In the genomic region with DNA sequence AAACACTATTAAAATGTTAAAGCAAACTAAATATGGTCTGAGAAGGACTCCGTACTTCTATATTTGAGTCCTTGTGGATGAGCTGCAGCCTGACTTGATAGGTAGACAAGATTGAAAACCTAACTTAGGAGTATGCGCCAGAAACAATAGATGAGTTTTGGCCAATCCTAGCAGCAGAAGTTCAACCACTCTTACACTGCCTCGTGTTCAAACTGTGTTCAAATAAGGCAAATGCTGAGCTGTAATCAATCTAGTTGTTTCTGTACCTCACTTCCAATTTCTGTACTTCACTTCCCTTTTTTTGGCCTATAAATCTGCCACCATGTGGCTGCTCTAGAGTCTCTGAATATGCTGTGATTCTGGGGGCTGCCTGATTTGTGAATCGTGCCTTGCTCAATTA, we compare ENCODE assay signal across 10 cellular contexts. TPM values are rescaled to one million over a fixed set of nuclear protein-coding genes. Genes with fewer than 3 reads are reported as not detected.
DNase-seq lines count a peak whose midpoint lies in the region; ATAC-seq and TF ChIP-seq lines count a peak whose summit lies in the region.
"Had no signal": no experiment of that assay in that cellular context is flagged by ENCODE, and none has a peak within 500 bp of the region (broad histone marks: within the 10 kb centered on the region; RNA-seq: fewer than 3 reads in every experiment).

No MANE protein-coding gene starts in this region.

- H3K9me3 ChIP-seq in cardiac muscle cell (ENCODE audit: low read depth) (no peaks in the 10 kb centered on the region), right cardiac atrium (ENCODE audit: control insufficient read depth, low read length) (no peaks in the 10 kb centered on the region)

- H3K4me3 ChIP-seq in cardiac muscle cell (peak overlapping the region; percentile 67), right cardiac atrium (ENCODE audit: low read length) (no peak overlapping the region)

- WGBS in right cardiac atrium = 71% methylated on average over 4 of the region's 4 CpGs

- H3K27ac Mint-ChIP-seq in type B pancreatic cell = peak overlapping the region; percentile 67
- H3K27ac Mint-ChIP-seq: stimulated activated effector memory CD8-positive, alpha-beta T cell treated with anti-CD3 and anti-CD28 coated beads, Interleukin-12 subunit alpha, Interleukin-12 subunit beta, amount 100 ng/mL, for 72 hours had no signal

- H3K4me1 Mint-ChIP-seq in type B pancreatic cell (ENCODE audit: unreplicated experiment) = peaks cover 17% of the 10 kb centered on the region
- H3K4me1 Mint-ChIP-seq: stimulated activated effector memory CD8-positive, alpha-beta T cell treated with anti-CD3 and anti-CD28 coated beads, Interleukin-12 subunit alpha, Interleukin-12 subunit beta, amount 100 ng/mL, for 72 hours had no signal

- intact Hi-C loops in right cardiac atrium (cut with DNase I) = no loop called here

- no peaks in the 10 kb centered on the region for H3K27me3 Mint-ChIP-seq in type B pancreatic cell

- DNase-seq in cardiac muscle cell (ENCODE audit: low read depth in 1 of 2, low spot score in 1 of 2) = no peak
- DNase-seq in right cardiac atrium = no peak
- peak; percentile 60 for DNase-seq in SIG-M5 (lab: John Stamatoyannopoulos, UW)
- DNase-seq in type B pancreatic cell (ENCODE audit: extremely low spot score, unreplicated experiment) = no peak
- no peak for DNase-seq in COR-L47 (lab: John Stamatoyannopoulos, UW)
- DNase-seq in amniotic stem cell (lab: John Stamatoyannopoulos, UW) = no peak
- no peak for DNase-seq in SK-N-DZ (ENCODE audit: low spot score)
- DNase-seq: NCI-H1417 treated with DMSO at 0.1 percent for 48 hours had no signal

- H3K27me3 ChIP-seq in cardiac muscle cell = no peaks in the 10 kb centered on the region
- no peaks in the 10 kb centered on the region for H3K27me3 ChIP-seq in right cardiac atrium (ENCODE audit: control insufficient read depth, insufficient read depth)

- ATAC-seq in right cardiac atrium = no peak
- peak; percentile 83 for ATAC-seq in HG03108 (IDR thresholded peaks at IDR 0.05; ENCODE audit: unreplicated experiment)
- ATAC-seq: stimulated activated effector memory CD8-positive, alpha-beta T cell treated with anti-CD3 and anti-CD28 coated beads, Interleukin-12 subunit alpha, Interleukin-12 subunit beta, amount 100 ng/mL, for 72 hours had no signal

- H3K4me1 ChIP-seq in cardiac muscle cell (ENCODE audit: low read depth) (peaks cover 9% of the 10 kb centered on the region), right cardiac atrium (ENCODE audit: control insufficient read depth, insufficient read depth, low read length) (no peaks in the 10 kb centered on the region)

- no peaks in the 10 kb centered on the region for H3K9me3 Mint-ChIP-seq in type B pancreatic cell
- H3K9me3 Mint-ChIP-seq: stimulated activated effector memory CD8-positive, alpha-beta T cell treated with anti-CD3 and anti-CD28 coated beads, Interleukin-12 subunit alpha, Interleukin-12 subunit beta, amount 100 ng/mL, for 72 hours had no signal

- H3K4me3 Mint-ChIP-seq in type B pancreatic cell = peak overlapping the region; percentile 80
- H3K4me3 Mint-ChIP-seq: stimulated activated effector memory CD8-positive, alpha-beta T cell treated with anti-CD3 and anti-CD28 coated beads, Interleukin-12 subunit alpha, Interleukin-12 subunit beta, amount 100 ng/mL, for 72 hours had no signal

- no peak for TF ChIP-seq CTCF in cardiac muscle cell (IDR thresholded peaks at IDR 0.05; ENCODE audit: low read depth, low read length)
- TF ChIP-seq CTCF in type B pancreatic cell (conservative IDR thresholded peaks at IDR 0.05) = no peak

- peaks cover 18% of the 10 kb centered on the region for H3K36me3 Mint-ChIP-seq in type B pancreatic cell
- H3K36me3 Mint-ChIP-seq: stimulated activated effector memory CD8-positive, alpha-beta T cell treated with anti-CD3 and anti-CD28 coated beads, Interleukin-12 subunit alpha, Interleukin-12 subunit beta, amount 100 ng/mL, for 72 hours had no signal

- H3K36me3 ChIP-seq in cardiac muscle cell = no peaks in the 10 kb centered on the region

- peak overlapping the region; percentile 18 for H3K27ac ChIP-seq in cardiac muscle cell
- no peak overlapping the region for H3K27ac ChIP-seq in right cardiac atrium (ENCODE audit: low read length)

RNA-seq across cellular contexts. Expression of gene SERINC1, which starts 13.2 kb away (rescaled TPM):
- total RNA-seq in cardiac muscle cell = 89.2 and 91.5 TPM in 2 replicates
- 140 and 158 TPM in 2 replicates for polyA plus RNA-seq in cardiac muscle cell
- 100 to 1,000 TPM; 200 to 231 (median 201) TPM for total RNA-seq in right cardiac atrium
- polyA plus RNA-seq in right cardiac atrium = 120 TPM
- total RNA-seq in type B pancreatic cell (ENCODE audit: low replicate concordance) = 82.8 and 101 TPM in 2 replicates
- polyA plus RNA-seq in SK-N-DZ (2014; cell fraction: cytosol; rRNA removed) = 125 and 144 TPM in 2 replicates
- polyA plus RNA-seq in SK-N-DZ (2014; cell fraction: nucleus; rRNA removed) = 23.1 and 29.7 TPM in 2 replicates
